In the genomic region with DNA sequence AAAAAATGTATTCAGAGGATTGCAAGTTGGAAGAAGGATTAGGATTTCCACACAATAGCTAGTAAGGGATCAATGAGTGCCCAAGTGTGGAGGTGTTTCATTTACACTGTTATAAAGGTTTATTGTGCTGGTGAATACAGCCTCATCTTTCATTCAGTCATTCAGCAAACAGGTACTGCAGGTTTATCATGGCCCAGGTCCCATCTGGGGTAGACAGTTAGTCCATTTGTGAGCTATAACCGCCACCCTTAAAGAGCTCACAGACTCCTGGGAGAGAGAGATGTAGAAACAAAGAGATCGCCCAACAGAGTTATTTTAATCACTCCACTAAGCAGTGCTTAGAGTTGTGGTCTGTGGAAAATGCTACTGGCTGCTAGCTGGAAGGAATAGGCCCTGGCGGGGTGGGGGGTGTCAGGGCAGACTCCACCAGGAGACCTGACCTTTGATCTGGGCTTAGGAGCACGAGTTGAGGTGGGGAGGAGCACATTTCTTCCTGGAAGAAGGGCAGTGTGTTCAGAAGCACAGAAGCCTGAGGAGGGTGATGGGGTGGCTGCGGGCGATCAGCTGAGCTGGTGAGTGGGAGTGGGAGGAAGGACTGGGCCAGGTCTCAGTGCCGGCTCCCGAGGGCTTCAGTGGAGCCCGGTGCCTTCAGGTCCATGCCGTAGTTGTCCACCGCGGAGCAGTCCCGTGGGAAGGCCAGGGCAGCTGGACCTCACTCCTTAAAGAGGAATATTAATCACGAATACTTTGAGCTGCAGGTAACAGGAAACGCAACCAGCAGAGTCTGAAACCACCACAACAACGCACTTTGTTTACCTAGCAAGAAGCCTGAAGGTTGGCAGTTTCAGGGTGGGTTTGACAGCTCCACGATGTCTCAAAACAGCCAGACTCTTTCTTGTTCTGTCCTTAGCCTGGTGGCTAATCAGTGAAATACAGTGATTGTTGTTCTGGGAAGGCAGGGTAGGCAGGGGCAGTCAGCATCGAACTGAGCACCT, we compare ENCODE assay signal across 10 cellular contexts. TPM values are rescaled to one million over a fixed set of nuclear protein-coding genes. Genes with fewer than 3 reads are reported as not detected.
DNase-seq lines count a peak whose midpoint lies in the region; ATAC-seq and TF ChIP-seq lines count a peak whose summit lies in the region.
"Had no signal": no experiment of that assay in that cellular context is flagged by ENCODE, and none has a peak within 500 bp of the region (broad histone marks: within the 10 kb centered on the region; RNA-seq: fewer than 3 reads in every experiment).

No MANE protein-coding gene starts in this region.

- H3K27ac ChIP-seq in cardiac muscle cell: peak overlapping the region; percentile 85
- H3K27ac ChIP-seq in upper lobe of right lung: no peak overlapping the region
- H3K27ac ChIP-seq: thoracic aorta had no signal

- no peak overlapping the region for H3K4me3 Mint-ChIP-seq in activated CD8-positive, alpha-beta T cell treated with anti-CD3 and anti-CD28 coated beads for 36 hours

- H3K27me3 Mint-ChIP-seq in activated CD8-positive, alpha-beta T cell treated with anti-CD3 and anti-CD28 coated beads for 36 hours: no peaks in the 10 kb centered on the region

- DNase-seq in cardiac muscle cell (ENCODE audit: low read depth in 1 of 2, low spot score in 1 of 2): no peak
- DNase-seq in cardiac septum (ENCODE audit: low spot score): no peak
- no peak for DNase-seq in activated CD8-positive, alpha-beta T cell treated with anti-CD3 and anti-CD28 coated beads for 36 hours
- DNase-seq in left kidney (ENCODE audit: low read depth, low spot score): peak; percentile 48
- DNase-seq in upper lobe of right lung: peak; percentile 56
- DNase-seq in HCEC 1CT: no peak
- DNase-seq in AML-193 (lab: John Stamatoyannopoulos, UW): no peak
- no peak for DNase-seq in MG63

- H3K27ac Mint-ChIP-seq in activated CD8-positive, alpha-beta T cell treated with anti-CD3 and anti-CD28 coated beads for 36 hours: peak overlapping the region; percentile 74

- H3K9me3 Mint-ChIP-seq in activated CD8-positive, alpha-beta T cell treated with anti-CD3 and anti-CD28 coated beads for 36 hours: no peaks in the 10 kb centered on the region

- H3K4me1 Mint-ChIP-seq in activated CD8-positive, alpha-beta T cell treated with anti-CD3 and anti-CD28 coated beads for 36 hours (ENCODE audit: low read depth): peaks cover 75% of the 10 kb centered on the region

- TF ChIP-seq CTCF in cardiac muscle cell (IDR thresholded peaks at IDR 0.05; ENCODE audit: low read depth, low read length) (no peak), upper lobe of right lung (IDR thresholded peaks at IDR 0.05) (no peak)
- TF ChIP-seq CTCF in activated CD8-positive, alpha-beta T cell treated with anti-CD3 and anti-CD28 coated beads for 36 hours (IDR thresholded peaks at IDR 0.05): no peak

- CTCF ChIA-PET in activated CD8-positive, alpha-beta T cell treated with anti-CD3 and anti-CD28 coated beads for 36 hours (lab: Charles Lee): interaction anchor here (1.1 kb wide), 2 partner anchors 18 to 53 kb away, joined by 3 read pairs; no protein-coding TSS in a partner anchor

- ATAC-seq in activated CD8-positive, alpha-beta T cell treated with anti-CD3 and anti-CD28 coated beads for 36 hours: no peak
- no peak for ATAC-seq in upper lobe of right lung

- H3K36me3 ChIP-seq in cardiac muscle cell (no peaks in the 10 kb centered on the region), upper lobe of right lung (peaks cover 6% of the 10 kb centered on the region), MG63 (0 out of 2 replicates have a peak, but pooled peaks cover 3% of the 10 kb centered on the region)
- H3K36me3 ChIP-seq: thoracic aorta had no signal

- no peaks in the 10 kb centered on the region for H3K36me3 Mint-ChIP-seq in activated CD8-positive, alpha-beta T cell treated with anti-CD3 and anti-CD28 coated beads for 36 hours (ENCODE audit: low read depth)

- POLR2A ChIA-PET in activated CD8-positive, alpha-beta T cell treated with anti-CD3 and anti-CD28 coated beads for 36 hours (lab: Charles Lee): interaction anchor here (1.1 kb wide), 1 partner anchor 20 kb away, joined by 5 read pairs; no protein-coding TSS in a partner anchor

- H3K27me3 ChIP-seq in cardiac muscle cell: no peaks in the 10 kb centered on the region
- no peaks in the 10 kb centered on the region for H3K27me3 ChIP-seq in upper lobe of right lung
- H3K27me3 ChIP-seq in MG63: no peaks in the 10 kb centered on the region
- H3K27me3 ChIP-seq: adrenal gland had no signal

- no peaks in the 10 kb centered on the region for H3K9me3 ChIP-seq in cardiac muscle cell (ENCODE audit: low read depth)
- no peaks in the 10 kb centered on the region for H3K9me3 ChIP-seq in upper lobe of right lung
- H3K9me3 ChIP-seq in MG63: no peaks in the 10 kb centered on the region
- H3K9me3 ChIP-seq: adrenal gland, thoracic aorta had no signal

- intact Hi-C loops in cardiac septum (cut with DNase I): no loop called here
- intact Hi-C loops in activated CD8-positive, alpha-beta T cell treated with anti-CD3 and anti-CD28 coated beads for 36 hours (cut with micrococcal nuclease): no loop called here
- intact Hi-C loops in upper lobe of right lung (cut with DNase I): no loop called here

- H3K4me1 ChIP-seq in cardiac muscle cell (ENCODE audit: low read depth): peaks cover 42% of the 10 kb centered on the region
- peaks cover 63% of the 10 kb centered on the region for H3K4me1 ChIP-seq in upper lobe of right lung

- H3K4me3 ChIP-seq in cardiac muscle cell: no peak overlapping the region
- H3K4me3 ChIP-seq in upper lobe of right lung: no peak overlapping the region
- no peak overlapping the region for H3K4me3 ChIP-seq in MG63
- H3K4me3 ChIP-seq: adrenal gland, thoracic aorta had no signal

RNA-seq across cellular contexts. Expression of a gene that starts 11.2 kb away (rescaled TPM):
- total RNA-seq in cardiac muscle cell (66.3 and 107 TPM in 2 replicates), cardiac septum (37.5 TPM), upper lobe of right lung (101 TPM)
- 76.2 and 84.9 TPM in 2 replicates for polyA plus RNA-seq in cardiac muscle cell
- 10 to 100 TPM; 16.2 to 20.0 TPM for total RNA-seq in activated CD8-positive, alpha-beta T cell treated with anti-CD3 and anti-CD28 coated beads for 36 hours
- total RNA-seq in MG63 (2014; rRNA removed; shearing (Covaris generic); ENCODE audit: low replicate concordance): 18.1 and 19.2 TPM in 2 replicates

RNA-seq across cellular contexts. Expression of a gene that starts 53.6 kb away (rescaled TPM):
- total RNA-seq in cardiac muscle cell (8.1 and 17.7 TPM in 2 replicates), cardiac septum (10.7 TPM), upper lobe of right lung (17.5 TPM)
- 16.8 and 21.1 TPM in 2 replicates for polyA plus RNA-seq in cardiac muscle cell
- 10 to 100 TPM; 33.7 to 38.2 TPM for total RNA-seq in activated CD8-positive, alpha-beta T cell treated with anti-CD3 and anti-CD28 coated beads for 36 hours
- 19.8 and 39.3 TPM in 2 replicates for total RNA-seq in MG63 (2014; rRNA removed; shearing (Covaris generic); ENCODE audit: low replicate concordance)

Comparison
In these comparisons a context has a peak if more than half of its experiments do, and no peak if none do; other contexts are left out.
1. DNase-seq: peak in left kidney (single experiment) and upper lobe of right lung (single experiment); none in cardiac muscle cell (0 of 2), cardiac septum (single experiment), activated CD8-positive, alpha-beta T cell treated with anti-CD3 and anti-CD28 coated beads for 36 hours (single experiment), HCEC 1CT (single experiment), AML-193 (0 of 2) and MG63 (single experiment).